Comparison of ENCODE assay signal across 18 cellular contexts in genomic region chr13:98285317-98285716, GRCh38.
A peak's percentile ranks its signal among the peaks of the same experiment; 100 is the strongest.
DNase-seq lines count a peak whose midpoint lies in the region; ATAC-seq, FAIRE-seq and TF ChIP-seq lines count a peak whose summit lies in the region.
"Had no signal": no experiment of that assay in that cellular context is flagged by ENCODE, and none has a peak within 500 bp of the region (broad histone marks: within the 10 kb centered on the region; RNA-seq: fewer than 3 reads in every experiment).

No MANE protein-coding gene starts in this region.

- intact Hi-C loops in naive thymus-derived CD4-positive, alpha-beta T cell (cut with micrococcal nuclease), result no loop called here

- H3K27me3 Mint-ChIP-seq in naive thymus-derived CD4-positive, alpha-beta T cell, result peaks cover 0 to 24% (median 5%) of the 10 kb centered on the region in 5 donors
- H3K27me3 Mint-ChIP-seq in activated CD8-positive, alpha-beta memory T cell treated with anti-CD3 and anti-CD28 coated beads, Interleukin-2, amount 10 ng/mL, durations not matched to agents 7 days and 5 days, result no peaks in the 10 kb centered on the region

- H3K36me3 Mint-ChIP-seq in naive thymus-derived CD4-positive, alpha-beta T cell, result no peaks in the 10 kb centered on the region
- no peaks in the 10 kb centered on the region for H3K36me3 Mint-ChIP-seq in activated CD8-positive, alpha-beta memory T cell treated with anti-CD3 and anti-CD28 coated beads, Interleukin-2, amount 10 ng/mL, durations not matched to agents 7 days and 5 days

- no peaks in the 10 kb centered on the region for H3K4me1 ChIP-seq in naive thymus-derived CD4-positive, alpha-beta T cell (ENCODE audit: control insufficient read depth in 2 of 2, insufficient read depth in 2 of 2, low read length in 2 of 2)
- H3K4me1 ChIP-seq: adrenal gland had no signal

- no peaks in the 10 kb centered on the region for H3K9me3 ChIP-seq in naive thymus-derived CD4-positive, alpha-beta T cell (ENCODE audit: control insufficient read depth in 2 of 3, low read length in 3 of 3)
- H3K9me3 ChIP-seq: adrenal gland had no signal

- FAIRE-seq in islet of Langerhans (lab: Jason Lieb, UNC), result peak; percentile 93
- FAIRE-seq: GM18507 had no signal

- DNase-seq in DMS153 (lab: John Stamatoyannopoulos, UW) (peak; percentile 68), NCI-H146 treated with DMSO at 0.1 percent for 48 hours (lab: John Stamatoyannopoulos, UW; ENCODE audit: unreplicated experiment) (peak; percentile 99), NCI-H748 (lab: John Stamatoyannopoulos, UW; ENCODE audit: unreplicated experiment) (peak; percentile 97), erythroblast (lab: John Stamatoyannopoulos, UW) (no peak), globus pallidus (ENCODE audit: low spot score) (no peak)
- DNase-seq in naive thymus-derived CD4-positive, alpha-beta T cell, result no peak
- no peak for DNase-seq in activated CD8-positive, alpha-beta memory T cell treated with anti-CD3 and anti-CD28 coated beads, Interleukin-2, amount 10 ng/mL, durations not matched to agents 7 days and 5 days
- DNase-seq: adrenal gland; AML-193; HCEC 1CT; midbrain; NCI-H446 treated with DMSO at 0.1 percent for 48 hours; retina; Right ventricle myocardium superior; stimulated activated CD4-positive, alpha-beta T cell treated with anti-CD3 and anti-CD28 coated beads, Interleukin-4, amount 100 ng/mL, for 24 hours had no signal

- TF ChIP-seq POLR2A in erythroblast (IDR thresholded peaks at IDR 0.05; ENCODE audit: low read length), result no peak

- H3K4me3 Mint-ChIP-seq in naive thymus-derived CD4-positive, alpha-beta T cell, result no peak overlapping the region
- H3K4me3 Mint-ChIP-seq in activated CD8-positive, alpha-beta memory T cell treated with anti-CD3 and anti-CD28 coated beads, Interleukin-2, amount 10 ng/mL, durations not matched to agents 7 days and 5 days, result no peak overlapping the region
- H3K4me3 Mint-ChIP-seq: stimulated activated naive CD8-positive, alpha-beta T cell treated with anti-CD3 and anti-CD28 coated beads, Interleukin-15, Interleukin-2, amounts not matched to agents 100 ng/mL and 50 ng/mL, for 24 hours had no signal

- POLR2A ChIA-PET in naive thymus-derived CD4-positive, alpha-beta T cell (lab: Charles Lee), result no interaction called here

- H3K27ac Mint-ChIP-seq in naive thymus-derived CD4-positive, alpha-beta T cell, result no peak overlapping the region
- no peak overlapping the region for H3K27ac Mint-ChIP-seq in activated CD8-positive, alpha-beta memory T cell treated with anti-CD3 and anti-CD28 coated beads, Interleukin-2, amount 10 ng/mL, durations not matched to agents 7 days and 5 days
- H3K27ac Mint-ChIP-seq: stimulated activated naive CD8-positive, alpha-beta T cell treated with anti-CD3 and anti-CD28 coated beads, Interleukin-15, Interleukin-2, amounts not matched to agents 100 ng/mL and 50 ng/mL, for 24 hours had no signal

- H3K4me1 Mint-ChIP-seq in naive thymus-derived CD4-positive, alpha-beta T cell, result peaks cover 0 to 3% (median 0%) of the 10 kb centered on the region in 7 donors
- H3K4me1 Mint-ChIP-seq in activated CD8-positive, alpha-beta memory T cell treated with anti-CD3 and anti-CD28 coated beads, Interleukin-2, amount 10 ng/mL, durations not matched to agents 7 days and 5 days, result peaks cover 3% of the 10 kb centered on the region

- H3K36me3 ChIP-seq in naive thymus-derived CD4-positive, alpha-beta T cell (ENCODE audit: control insufficient read depth in 2 of 3, insufficient read depth in 3 of 3, low read length in 3 of 3), result no peaks in the 10 kb centered on the region
- H3K36me3 ChIP-seq: adrenal gland had no signal

- no peak for ATAC-seq in naive thymus-derived CD4-positive, alpha-beta T cell
- no peak for ATAC-seq in activated CD8-positive, alpha-beta memory T cell treated with anti-CD3 and anti-CD28 coated beads, Interleukin-2, amount 10 ng/mL, durations not matched to agents 7 days and 5 days

- H3K27me3 ChIP-seq in naive thymus-derived CD4-positive, alpha-beta T cell (ENCODE audit: control insufficient read depth in 2 of 2, insufficient read depth in 2 of 2, low read length in 2 of 2), result no peaks in the 10 kb centered on the region
- H3K27me3 ChIP-seq: adrenal gland had no signal

- H3K4me3 ChIP-seq in naive thymus-derived CD4-positive, alpha-beta T cell (ENCODE audit: low read length), result no peak overlapping the region
- H3K4me3 ChIP-seq: adrenal gland had no signal

- no peaks in the 10 kb centered on the region for H3K9me3 Mint-ChIP-seq in naive thymus-derived CD4-positive, alpha-beta T cell
- no peaks in the 10 kb centered on the region for H3K9me3 Mint-ChIP-seq in activated CD8-positive, alpha-beta memory T cell treated with anti-CD3 and anti-CD28 coated beads, Interleukin-2, amount 10 ng/mL, durations not matched to agents 7 days and 5 days (ENCODE audit: low read depth)
- H3K9me3 Mint-ChIP-seq: stimulated activated naive CD8-positive, alpha-beta T cell treated with anti-CD3 and anti-CD28 coated beads, Interleukin-15, Interleukin-2, amounts not matched to agents 100 ng/mL and 50 ng/mL, for 24 hours had no signal

- CTCF ChIA-PET in naive thymus-derived CD4-positive, alpha-beta T cell (lab: Charles Lee), result no interaction called here
- CTCF ChIA-PET in activated CD8-positive, alpha-beta memory T cell treated with anti-CD3 and anti-CD28 coated beads, Interleukin-2, amount 10 ng/mL, durations not matched to agents 7 days and 5 days (lab: Charles Lee), result no interaction called here

- no peak overlapping the region for H3K27ac ChIP-seq in naive thymus-derived CD4-positive, alpha-beta T cell (ENCODE audit: low read depth, low read length)

Comparison
In these comparisons a context has a peak if more than half of its experiments do, and no peak if none do; other contexts are left out.
1. DNase-seq: peak in DMS153 (single experiment), NCI-H146 treated with DMSO at 0.1 percent for 48 hours (single experiment) and NCI-H748 (single experiment); none in erythroblast (0 of 2), naive thymus-derived CD4-positive, alpha-beta T cell (0 of 9), globus pallidus (single experiment) and activated CD8-positive, alpha-beta memory T cell treated with anti-CD3 and anti-CD28 coated beads, Interleukin-2, amount 10 ng/mL, durations not matched to agents 7 days and 5 days (single experiment).